1 cellular context compared by ENCODE assay signal in genomic region chr2:74768401-74768914, GRCh38.
TF ChIP-seq lines count a peak whose summit lies in the region.

No MANE protein-coding gene starts in this region.

TF ChIP-seq in SK-N-SH, 30 proteins besides CTCF, POLR2A, EP300 and RAD21 (continued from another document):
- TF ChIP-seq CHD2 (IDR thresholded peaks at IDR 0.05; ENCODE audit: low read length, partially characterized antibody) (no peak), RFX5 (IDR thresholded peaks at IDR 0.05; ENCODE audit: low read length) (no peak), EZH2phosphoT487 (IDR thresholded peaks at IDR 0.05; ENCODE audit: borderline replicate concordance, low read depth) (no peak)
